In the genomic region with DNA sequence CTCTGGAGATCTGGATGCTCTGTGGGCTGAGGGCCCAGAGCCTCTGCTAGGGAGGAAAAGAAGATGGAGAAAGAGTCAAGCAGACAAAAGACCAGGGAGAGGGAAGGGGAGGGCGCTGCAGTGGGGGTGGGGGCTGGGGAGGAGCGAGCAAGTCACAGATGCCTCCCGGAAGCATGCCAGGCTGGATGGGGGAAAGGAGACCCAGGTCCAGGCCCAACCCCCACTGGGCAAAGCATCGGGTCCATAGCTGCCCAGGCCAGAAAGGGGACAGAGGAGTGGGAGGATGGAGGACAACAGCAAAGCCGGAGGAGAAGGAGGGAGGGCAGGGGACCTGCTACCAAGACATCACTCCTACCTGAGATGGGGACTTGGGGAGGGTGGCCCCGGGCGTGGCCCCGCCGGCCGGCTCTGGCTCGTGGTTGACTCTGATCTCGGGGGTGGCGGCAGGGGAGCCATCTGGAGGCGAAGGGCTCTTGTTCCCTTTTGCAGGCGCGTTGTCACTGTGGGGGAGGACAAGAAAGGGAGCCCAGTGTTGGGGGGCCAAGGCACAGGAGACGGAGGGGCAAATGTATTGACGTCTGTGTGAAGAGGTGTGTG, we compare ENCODE assay signal across 21 cellular contexts. TPM values are rescaled to one million over a fixed set of nuclear protein-coding genes. Genes with fewer than 3 reads are reported as not detected.
DNase-seq lines count a peak whose midpoint lies in the region; ATAC-seq, FAIRE-seq and TF ChIP-seq lines count a peak whose summit lies in the region.
"Had no signal": no experiment of that assay in that cellular context is flagged by ENCODE, and none has a peak within 500 bp of the region (broad histone marks: within the 10 kb centered on the region; RNA-seq: fewer than 3 reads in every experiment).

No MANE protein-coding gene starts in this region.

- H3K36me3 Mint-ChIP-seq in activated CD8-positive, alpha-beta memory T cell treated with anti-CD3 and anti-CD28 coated beads, Interleukin-2, amount 10 ng/mL, durations not matched to agents 7 days and 5 days = peaks cover 14% of the 10 kb centered on the region
- H3K36me3 Mint-ChIP-seq in central memory CD8-positive, alpha-beta T cell (ENCODE audit: insufficient read depth) = peaks cover 13% of the 10 kb centered on the region
- peaks cover 19% of the 10 kb centered on the region for H3K36me3 Mint-ChIP-seq in nephron (ENCODE audit: low read depth)
- peaks cover 59% of the 10 kb centered on the region for H3K36me3 Mint-ChIP-seq in stimulated activated effector memory CD8-positive, alpha-beta T cell treated with anti-CD3 and anti-CD28 coated beads, Interleukin-12 subunit alpha, Interleukin-12 subunit beta, amount 100 ng/mL, for 72 hours

- H3K27me3 ChIP-seq in Peyer's patch = no peaks in the 10 kb centered on the region

- H3K36me3 ChIP-seq in Peyer's patch = peaks cover 0 to 13% (median 0%) of the 10 kb centered on the region in 3 donors

- CTCF ChIA-PET in activated CD8-positive, alpha-beta memory T cell treated with anti-CD3 and anti-CD28 coated beads, Interleukin-2, amount 10 ng/mL, durations not matched to agents 7 days and 5 days (lab: Charles Lee) = no interaction called here

- TF ChIP-seq POLR2A in Peyer's patch (IDR thresholded peaks at IDR 0.05) (no peak), erythroblast (IDR thresholded peaks at IDR 0.05; ENCODE audit: low read length) (no peak)

- H3K4me3 Mint-ChIP-seq in activated CD8-positive, alpha-beta memory T cell treated with anti-CD3 and anti-CD28 coated beads, Interleukin-2, amount 10 ng/mL, durations not matched to agents 7 days and 5 days = no peak overlapping the region
- no peak overlapping the region for H3K4me3 Mint-ChIP-seq in central memory CD8-positive, alpha-beta T cell
- peak overlapping the region in 1 of 3 experiments; percentile 31 for H3K4me3 Mint-ChIP-seq in nephron
- H3K4me3 Mint-ChIP-seq in stimulated activated effector memory CD8-positive, alpha-beta T cell treated with anti-CD3 and anti-CD28 coated beads, Interleukin-12 subunit alpha, Interleukin-12 subunit beta, amount 100 ng/mL, for 72 hours = no peak overlapping the region
- H3K4me3 Mint-ChIP-seq: CD4-positive, alpha-beta memory T cell; GM23338 had no signal

- H3K9me3 Mint-ChIP-seq in activated CD8-positive, alpha-beta memory T cell treated with anti-CD3 and anti-CD28 coated beads, Interleukin-2, amount 10 ng/mL, durations not matched to agents 7 days and 5 days (ENCODE audit: low read depth) = no peaks in the 10 kb centered on the region
- no peaks in the 10 kb centered on the region for H3K9me3 Mint-ChIP-seq in central memory CD8-positive, alpha-beta T cell
- no peaks in the 10 kb centered on the region for H3K9me3 Mint-ChIP-seq in nephron
- H3K9me3 Mint-ChIP-seq in stimulated activated effector memory CD8-positive, alpha-beta T cell treated with anti-CD3 and anti-CD28 coated beads, Interleukin-12 subunit alpha, Interleukin-12 subunit beta, amount 100 ng/mL, for 72 hours = no peaks in the 10 kb centered on the region
- H3K9me3 Mint-ChIP-seq: CD4-positive, alpha-beta memory T cell; GM23338 had no signal

- H3K27ac Mint-ChIP-seq in activated CD8-positive, alpha-beta memory T cell treated with anti-CD3 and anti-CD28 coated beads, Interleukin-2, amount 10 ng/mL, durations not matched to agents 7 days and 5 days = peak overlapping the region; percentile 56
- H3K27ac Mint-ChIP-seq in central memory CD8-positive, alpha-beta T cell (ENCODE audit: low read depth) = peak overlapping the region; percentile 81
- peak overlapping the region in 2 of 3 experiments; percentile 52 to 67 for H3K27ac Mint-ChIP-seq in nephron
- H3K27ac Mint-ChIP-seq in stimulated activated effector memory CD8-positive, alpha-beta T cell treated with anti-CD3 and anti-CD28 coated beads, Interleukin-12 subunit alpha, Interleukin-12 subunit beta, amount 100 ng/mL, for 72 hours = peak overlapping the region; percentile 51
- H3K27ac Mint-ChIP-seq: GM23338 had no signal

- no peaks in the 10 kb centered on the region for H3K9me3 ChIP-seq in Peyer's patch

- TF ChIP-seq CTCF in nephron (IDR thresholded peaks at IDR 0.05; ENCODE audit: unreplicated experiment in 3 of 3) (no peak), Peyer's patch (IDR thresholded peaks at IDR 0.05) (no peak)

- H3K4me3 ChIP-seq in Peyer's patch = no peak overlapping the region
- H3K4me3 ChIP-seq: GM12878, GM23338 had no signal

- no peak for FAIRE-seq in frontal cortex (lab: Jason Lieb, UNC)
- FAIRE-seq: A204.1, GM12878, HTR-8/SVneo had no signal

- H3K27me3 Mint-ChIP-seq in activated CD8-positive, alpha-beta memory T cell treated with anti-CD3 and anti-CD28 coated beads, Interleukin-2, amount 10 ng/mL, durations not matched to agents 7 days and 5 days = no peaks in the 10 kb centered on the region
- no peaks in the 10 kb centered on the region for H3K27me3 Mint-ChIP-seq in central memory CD8-positive, alpha-beta T cell
- no peaks in the 10 kb centered on the region for H3K27me3 Mint-ChIP-seq in nephron (ENCODE audit: low read depth)
- H3K27me3 Mint-ChIP-seq: CD4-positive, alpha-beta memory T cell had no signal

- peaks cover 5% of the 10 kb centered on the region for H3K4me1 Mint-ChIP-seq in activated CD8-positive, alpha-beta memory T cell treated with anti-CD3 and anti-CD28 coated beads, Interleukin-2, amount 10 ng/mL, durations not matched to agents 7 days and 5 days
- H3K4me1 Mint-ChIP-seq in central memory CD8-positive, alpha-beta T cell = peaks cover 21% of the 10 kb centered on the region
- peaks cover 24% of the 10 kb centered on the region for H3K4me1 Mint-ChIP-seq in nephron
- H3K4me1 Mint-ChIP-seq in stimulated activated effector memory CD8-positive, alpha-beta T cell treated with anti-CD3 and anti-CD28 coated beads, Interleukin-12 subunit alpha, Interleukin-12 subunit beta, amount 100 ng/mL, for 72 hours = peaks cover 12% of the 10 kb centered on the region

- H3K27ac ChIP-seq in Peyer's patch = no peak overlapping the region

- peaks cover 0 to 6% (median 0%) of the 10 kb centered on the region in 4 donors for H3K4me1 ChIP-seq in Peyer's patch

- no peak for ATAC-seq in activated CD8-positive, alpha-beta memory T cell treated with anti-CD3 and anti-CD28 coated beads, Interleukin-2, amount 10 ng/mL, durations not matched to agents 7 days and 5 days
- ATAC-seq in central memory CD8-positive, alpha-beta T cell (replicated peaks; ENCODE audit: extremely low read depth, poor library complexity, severe bottlenecking) = peak; percentile 14
- no peak for ATAC-seq in stimulated activated effector memory CD8-positive, alpha-beta T cell treated with anti-CD3 and anti-CD28 coated beads, Interleukin-12 subunit alpha, Interleukin-12 subunit beta, amount 100 ng/mL, for 72 hours
- ATAC-seq: GM23338 had no signal

- DNase-seq in activated CD8-positive, alpha-beta memory T cell treated with anti-CD3 and anti-CD28 coated beads, Interleukin-2, amount 10 ng/mL, durations not matched to agents 7 days and 5 days = no peak
- no peak for DNase-seq in activated CD8-positive, alpha-beta memory T cell treated with anti-CD3 and anti-CD28 coated beads, Interleukin-2, amount 50 U/mL, for 48 hours
- no peak for DNase-seq in central memory CD8-positive, alpha-beta T cell (ENCODE audit: low spot score in 2 of 2)
- no peak for DNase-seq in stimulated activated effector memory CD8-positive, alpha-beta T cell treated with anti-CD3 and anti-CD28 coated beads, Interleukin-12 subunit alpha, Interleukin-12 subunit beta, amount 100 ng/mL, for 72 hours (ENCODE audit: low spot score in 2 of 2)
- DNase-seq in Peyer's patch = no peak
- no peak for DNase-seq in frontal cortex (ENCODE audit: low spot score in 2 of 2)
- no peak for DNase-seq in erythroblast (lab: John Stamatoyannopoulos, UW)
- DNase-seq: Calu3, EL, HCEC 1CT, IMR-90, NCI-H1436, NCI-H1930, NCI-H345, NCI-H524 treated with DMSO at 0.1 percent for 48 hours had no signal

RNA-seq across cellular contexts. Expression of gene BIN1, which starts 48.2 kb away (rescaled TPM):
- total RNA-seq in activated CD8-positive, alpha-beta memory T cell treated with anti-CD3 and anti-CD28 coated beads, Interleukin-2, amount 10 ng/mL, durations not matched to agents 7 days and 5 days = 100 to 1,000 TPM; 105 to 152 TPM
- total RNA-seq in Peyer's patch (10 to 100 TPM; 22.2 to 81.7 (median 47.2) TPM), frontal cortex (57.5 TPM)
